Comparison of ENCODE assay signal across 8 cellular contexts in genomic region chr3:125915792-125916375, GRCh38. TPM values are rescaled to one million over a fixed set of nuclear protein-coding genes. Genes with fewer than 3 reads are reported as not detected.
DNase-seq lines count a peak whose midpoint lies in the region; ATAC-seq and TF ChIP-seq lines count a peak whose summit lies in the region.
"Not testable (repeated sequence)": the region's sequence is repeated elsewhere in the genome, so short reads cannot be mapped to it uniquely, and the experiment has no call there.

No MANE protein-coding gene starts in this region.

- H3K4me3 ChIP-seq in AG04450 (ENCODE audit: low read depth, low read length): peak overlapping the region; percentile 65

- not testable (repeated sequence) for TF ChIP-seq CTCF in AG04450 (IDR thresholded peaks at IDR 0.05; ENCODE audit: low read depth, low read length); activated B cell treated with CpG ODN at 0.5 μM for 24 hours (IDR thresholded peaks at IDR 0.05)

- peak overlapping the region; percentile 90 for H3K4me3 Mint-ChIP-seq in activated B cell treated with CpG ODN at 0.5 μM for 24 hours
- H3K4me3 Mint-ChIP-seq in immature natural killer cell: peak overlapping the region; percentile 87 to 97 (median 92)

- not testable (repeated sequence) for H3K36me3 Mint-ChIP-seq in activated B cell treated with CpG ODN at 0.5 μM for 24 hours (ENCODE audit: low read depth); immature natural killer cell

- POLR2A ChIA-PET in AG04450 (lab: Yijun Ruan, JAX): not testable (repeated sequence)
- POLR2A ChIA-PET in activated B cell treated with CpG ODN at 0.5 μM for 24 hours (lab: Charles Lee): interaction anchor here (0.6 kb wide), 1 partner anchor 193 kb away, joined by 3 read pairs; no protein-coding TSS in a partner anchor

- not testable (repeated sequence) for H3K27me3 ChIP-seq in AG04450 (ENCODE audit: control insufficient read depth, insufficient read depth, low read length)

- peak; percentile 86 for ATAC-seq in GM18909 (IDR thresholded peaks at IDR 0.05; ENCODE audit: poor library complexity, unreplicated experiment)
- ATAC-seq in HG03196 (IDR thresholded peaks at IDR 0.05; ENCODE audit: unreplicated experiment): peak; percentile 76
- ATAC-seq in activated B cell treated with CpG ODN at 0.5 μM for 24 hours (ENCODE audit: low read depth): peak; percentile 66

- H3K27ac Mint-ChIP-seq in activated B cell treated with CpG ODN at 0.5 μM for 24 hours (peak overlapping the region; percentile 90), immature natural killer cell (peak overlapping the region; percentile 89 to 98 (median 93))

- not testable (repeated sequence) for H3K9me3 ChIP-seq in AG04450 (ENCODE audit: control insufficient read depth, insufficient read depth, low read length)

- CTCF ChIA-PET in AG04450 (lab: Charles Lee); activated B cell treated with CpG ODN at 0.5 μM for 24 hours (lab: Charles Lee): not testable (repeated sequence)

- not testable (repeated sequence) for H3K27me3 Mint-ChIP-seq in activated B cell treated with CpG ODN at 0.5 μM for 24 hours; immature natural killer cell (ENCODE audit: low read depth in 3 of 3)

- intact Hi-C loops in activated B cell treated with CpG ODN at 0.5 μM for 24 hours (cut with micrococcal nuclease): loop anchor here (1.0 to 5.0 kb wide), 12 partner anchors 74 to 1756 kb away; partner anchors contain the start of genes ABTB1, CHCHD6, KLF15 and OSBPL11

- peak overlapping the region; percentile 57 for H3K27ac ChIP-seq in AG04450 (ENCODE audit: low read depth, low read length)
- peak overlapping the region; percentile 58 for H3K27ac ChIP-seq in caudate nucleus (ENCODE audit: low read depth, low read length)

- H3K4me1 Mint-ChIP-seq in activated B cell treated with CpG ODN at 0.5 μM for 24 hours (peaks cover 11% of the 10 kb centered on the region), immature natural killer cell (peaks cover 7 to 13% of the 10 kb centered on the region in 2 donors)

- peak; percentile 98 for DNase-seq in AG04450 (ENCODE audit: low read depth, low spot score)
- DNase-seq in NCI-H226: peak; percentile 93
- peak; percentile 99 for DNase-seq in activated B cell treated with CpG ODN at 0.5 μM for 24 hours
- peak; percentile 76 to 100 (median 99) for DNase-seq in caudate nucleus (lab: John Stamatoyannopoulos, UW)
- peak; percentile 99 to 100 (median 99) for DNase-seq in immature natural killer cell
- peak; percentile 89 for DNase-seq in smooth muscle cell of the brain vasculature (ENCODE audit: low read depth, low spot score)

- H3K9me3 Mint-ChIP-seq in activated B cell treated with CpG ODN at 0.5 μM for 24 hours, immature natural killer cell: not testable (repeated sequence)

RNA-seq across cellular contexts. Expression of gene ROPN1B, which starts 53.1 kb away (rescaled TPM):
- polyA plus RNA-seq in AG04450 (2011; rRNA removed) (not detected in 2 replicates), immature natural killer cell (under 1 TPM in 1 of 3 donors, not detected in 2; 0.51 TPM)
- polyA minus RNA-seq in AG04450 (2011; rRNA and poly(A)+ RNA removed): not detected in 2 replicates
- total RNA-seq in activated B cell treated with CpG ODN at 0.5 μM for 24 hours: not detected in 2 replicates

Comparison
In these comparisons a context has a peak if more than half of its experiments do, and no peak if none do; other contexts are left out.
1. Peak in every context shown above with its lines: DNase-seq, ATAC-seq, H3K4me3 ChIP-seq and H3K27ac ChIP-seq.